In genomic region chr19:43774103-43774939, GRCh38 we compare ENCODE assay signal across 1 cellular context.
TF ChIP-seq lines count a peak whose summit lies in the region.

No MANE protein-coding gene starts in this region.

TF ChIP-seq in K562, 482 proteins besides CTCF, POLR2A, EP300 and RAD21 (continued from another document and continues in another):
- no peak for TF ChIP-seq TRIM25 (IDR thresholded peaks at IDR 0.05; ENCODE audit: borderline replicate concordance)
- no peak for TF ChIP-seq ZNF347 (CRISPR knock-in tag; IDR thresholded peaks at IDR 0.05; ENCODE audit: low read depth)
- TF ChIP-seq CBFA2T2 (conservative IDR thresholded peaks at IDR 0.05) = peak; percentile 97
- peak in 1 of 2 experiments; percentile 95; a peak in 2 of 4 replicates for TF ChIP-seq ZNF639 (CRISPR knock-in tag; conservative IDR thresholded peaks at IDR 0.05 in 1 of 2, IDR thresholded peaks at IDR 0.05 in 1 of 2)
- no peak for TF ChIP-seq XRCC4 (IDR thresholded peaks at IDR 0.05; ENCODE audit: extremely low read depth, insufficient read depth, insufficient read length)
- no peak for TF ChIP-seq ZNF445 (CRISPR knock-in tag; IDR thresholded peaks at IDR 0.05; ENCODE audit: low read depth)
- 0 out of 2 replicates have a peak, but pooled peaks have one; percentile 5 for TF ChIP-seq ZBTB12 (CRISPR knock-in tag; IDR thresholded peaks at IDR 0.05)
- TF ChIP-seq DMBX1 (CRISPR knock-in tag; IDR thresholded peaks at IDR 0.05; ENCODE audit: borderline replicate concordance) = peak; percentile 45
- no peak for TF ChIP-seq DNMT1 (IDR thresholded peaks at IDR 0.05)
- no peak for TF ChIP-seq ZFP1 (CRISPR knock-in tag; IDR thresholded peaks at IDR 0.05)
- peak; percentile 96 for TF ChIP-seq MITF (IDR thresholded peaks at IDR 0.05)
- peak; percentile 77 for TF ChIP-seq ZKSCAN1 (IDR thresholded peaks at IDR 0.05; ENCODE audit: low read depth, low read length)
- peak in 1 of 2 experiments; percentile 96; a peak in 2 of 4 replicates for TF ChIP-seq ZMIZ1 (IDR thresholded peaks at IDR 0.05; ENCODE audit: low read depth in 2 of 2, low read length in 2 of 2)
- TF ChIP-seq OTX1 (CRISPR knock-in tag; IDR thresholded peaks at IDR 0.05) = peak; percentile 69; the same call in 1 of the 2 replicates
- peak; percentile 81 for TF ChIP-seq TARDBP (IDR thresholded peaks at IDR 0.05)
- no peak for TF ChIP-seq SIRT6 (IDR thresholded peaks at IDR 0.05; ENCODE audit: low read depth, low read length)
- TF ChIP-seq ZBTB11 (CRISPR knock-in tag; IDR thresholded peaks at IDR 0.05) = peak in 1 of 3 experiments; percentile 74; a peak in 1 of 6 replicates
- TF ChIP-seq MEF2D (tag; conservative IDR thresholded peaks at IDR 0.05; ENCODE audit: low read depth) = 0 out of 2 replicates have a peak, but pooled peaks have one; percentile 19
- peak; percentile 63; the same call in 1 of the 2 replicates for TF ChIP-seq TCF7 (IDR thresholded peaks at IDR 0.05; ENCODE audit: borderline replicate concordance)
- TF ChIP-seq DEAF1 (CRISPR knock-in tag; IDR thresholded peaks at IDR 0.05) = peak; percentile 50; the same call in 1 of the 2 replicates
- peak; percentile 94 for TF ChIP-seq MTA3 (IDR thresholded peaks at IDR 0.05; ENCODE audit: borderline replicate concordance)
- TF ChIP-seq GABPB2 (CRISPR knock-in tag; conservative IDR thresholded peaks at IDR 0.05) = no peak
- peak; percentile 89 to 95 for TF ChIP-seq MNT (conservative IDR thresholded peaks at IDR 0.05)
- TF ChIP-seq SMAD3 (CRISPR knock-in tag; conservative IDR thresholded peaks at IDR 0.05) = 0 out of 2 replicates have a peak, but pooled peaks have one; percentile 47
- TF ChIP-seq ZNF277 (CRISPR knock-in tag; IDR thresholded peaks at IDR 0.05; ENCODE audit: borderline replicate concordance) = no peak
- TF ChIP-seq BCOR (IDR thresholded peaks at IDR 0.05) = peak; percentile 96
- TF ChIP-seq ZNF384 (IDR thresholded peaks at IDR 0.05; ENCODE audit: low read depth, low read length) = peak; percentile 47; the same call in 1 of the 2 replicates
- TF ChIP-seq POLR3G (IDR thresholded peaks at IDR 0.05; ENCODE audit: extremely low read depth, insufficient read length, insufficient replicate concordance) = no peak
- TF ChIP-seq CTBP1 (IDR thresholded peaks at IDR 0.05; ENCODE audit: borderline replicate concordance) = peak; percentile 97
- peak; percentile 86; the same call in 1 of the 2 replicates for TF ChIP-seq ZNF584 (CRISPR knock-in tag; IDR thresholded peaks at IDR 0.05; ENCODE audit: low read depth)
